In the genomic region with DNA sequence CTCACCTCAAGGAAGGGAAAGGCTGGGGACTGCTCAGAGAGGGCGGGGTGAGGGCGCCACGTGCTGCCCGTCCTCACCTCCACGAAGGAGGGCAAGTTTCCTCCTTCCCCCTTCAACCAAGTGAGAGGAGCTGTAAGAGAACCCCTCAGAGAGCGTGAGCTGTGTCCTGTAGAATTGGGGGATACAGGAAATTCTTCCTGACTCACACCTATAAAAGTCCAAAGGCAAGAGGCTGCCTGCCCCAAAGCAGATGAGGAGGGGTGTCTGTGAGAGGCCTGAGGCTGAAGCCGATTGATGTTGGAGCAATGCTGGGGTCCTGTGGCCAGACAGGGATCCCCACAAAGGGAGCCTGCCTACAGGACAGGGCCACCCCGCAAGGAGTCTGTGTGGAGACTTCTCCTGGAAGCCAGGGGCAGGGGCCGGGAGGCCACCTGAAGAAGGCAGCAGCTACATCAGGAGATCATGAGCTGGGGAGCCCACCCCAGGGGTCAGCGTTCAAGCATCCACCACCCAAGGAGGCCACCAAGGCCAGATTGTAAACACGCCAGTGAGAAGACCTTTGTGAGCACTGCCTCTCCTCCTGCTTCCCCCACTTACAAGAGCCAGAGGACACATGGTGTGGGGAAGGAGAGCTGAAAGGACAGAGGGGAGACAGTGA, we compare ENCODE assay signal across 2 cellular contexts.
TF ChIP-seq lines count a peak whose summit lies in the region.

No MANE protein-coding gene starts in this region.

TF ChIP-seq in A549, 52 proteins besides CTCF, POLR2A, EP300 and RAD21:
- no peak for TF ChIP-seq ESRRA (IDR thresholded peaks at IDR 0.05; ENCODE audit: borderline replicate concordance, low read length)
TF ChIP-seq in A549: peak in this region for 0.

TF ChIP-seq in HCT116, 20 proteins besides CTCF, POLR2A, EP300 and RAD21:
- no peak for TF ChIP-seq CBX3 (IDR thresholded peaks at IDR 0.05; ENCODE audit: low read depth)
- no peak for TF ChIP-seq JUND (IDR thresholded peaks at IDR 0.05)
- TF ChIP-seq TCF7L2 (IDR thresholded peaks at IDR 0.05; ENCODE audit: borderline replicate concordance, extremely low read depth, insufficient read depth, insufficient read length): no peak
- TF ChIP-seq ZFX (IDR thresholded peaks at IDR 0.05): no peak
- TF ChIP-seq EZH2 (IDR thresholded peaks at IDR 0.05): no peak
- no peak for TF ChIP-seq POLR2AphosphoS5 (IDR thresholded peaks at IDR 0.05; ENCODE audit: low read depth, low read length)
- TF ChIP-seq, protein P1, sequence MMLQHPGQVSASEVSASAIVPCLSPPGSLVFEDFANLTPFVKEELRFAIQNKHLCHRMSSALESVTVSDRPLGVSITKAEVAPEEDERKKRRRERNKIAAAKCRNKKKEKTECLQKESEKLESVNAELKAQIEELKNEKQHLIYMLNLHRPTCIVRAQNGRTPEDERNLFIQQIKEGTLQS (IDR thresholded peaks at IDR 0.05): no peak
- TF ChIP-seq SRF (IDR thresholded peaks at IDR 0.05; ENCODE audit: low read depth): no peak
- TF ChIP-seq, protein P2, sequence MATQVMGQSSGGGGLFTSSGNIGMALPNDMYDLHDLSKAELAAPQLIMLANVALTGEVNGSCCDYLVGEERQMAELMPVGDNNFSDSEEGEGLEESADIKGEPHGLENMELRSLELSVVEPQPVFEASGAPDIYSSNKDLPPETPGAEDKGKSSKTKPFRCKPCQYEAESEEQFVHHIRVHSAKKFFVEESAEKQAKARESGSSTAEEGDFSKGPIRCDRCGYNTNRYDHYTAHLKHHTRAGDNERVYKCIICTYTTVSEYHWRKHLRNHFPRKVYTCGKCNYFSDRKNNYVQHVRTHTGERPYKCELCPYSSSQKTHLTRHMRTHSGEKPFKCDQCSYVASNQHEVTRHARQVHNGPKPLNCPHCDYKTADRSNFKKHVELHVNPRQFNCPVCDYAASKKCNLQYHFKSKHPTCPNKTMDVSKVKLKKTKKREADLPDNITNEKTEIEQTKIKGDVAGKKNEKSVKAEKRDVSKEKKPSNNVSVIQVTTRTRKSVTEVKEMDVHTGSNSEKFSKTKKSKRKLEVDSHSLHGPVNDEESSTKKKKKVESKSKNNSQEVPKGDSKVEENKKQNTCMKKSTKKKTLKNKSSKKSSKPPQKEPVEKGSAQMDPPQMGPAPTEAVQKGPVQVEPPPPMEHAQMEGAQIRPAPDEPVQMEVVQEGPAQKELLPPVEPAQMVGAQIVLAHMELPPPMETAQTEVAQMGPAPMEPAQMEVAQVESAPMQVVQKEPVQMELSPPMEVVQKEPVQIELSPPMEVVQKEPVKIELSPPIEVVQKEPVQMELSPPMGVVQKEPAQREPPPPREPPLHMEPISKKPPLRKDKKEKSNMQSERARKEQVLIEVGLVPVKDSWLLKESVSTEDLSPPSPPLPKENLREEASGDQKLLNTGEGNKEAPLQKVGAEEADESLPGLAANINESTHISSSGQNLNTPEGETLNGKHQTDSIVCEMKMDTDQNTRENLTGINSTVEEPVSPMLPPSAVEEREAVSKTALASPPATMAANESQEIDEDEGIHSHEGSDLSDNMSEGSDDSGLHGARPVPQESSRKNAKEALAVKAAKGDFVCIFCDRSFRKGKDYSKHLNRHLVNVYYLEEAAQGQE (IDR thresholded peaks at IDR 0.05; ENCODE audit: low read depth): no peak
- TF ChIP-seq SP1 (IDR thresholded peaks at IDR 0.05; ENCODE audit: low read depth): no peak
- TF ChIP-seq, protein P3, sequence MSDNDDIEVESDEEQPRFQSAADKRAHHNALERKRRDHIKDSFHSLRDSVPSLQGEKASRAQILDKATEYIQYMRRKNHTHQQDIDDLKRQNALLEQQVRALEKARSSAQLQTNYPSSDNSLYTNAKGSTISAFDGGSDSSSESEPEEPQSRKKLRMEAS (IDR thresholded peaks at IDR 0.05): no peak
- TF ChIP-seq, protein P4, sequence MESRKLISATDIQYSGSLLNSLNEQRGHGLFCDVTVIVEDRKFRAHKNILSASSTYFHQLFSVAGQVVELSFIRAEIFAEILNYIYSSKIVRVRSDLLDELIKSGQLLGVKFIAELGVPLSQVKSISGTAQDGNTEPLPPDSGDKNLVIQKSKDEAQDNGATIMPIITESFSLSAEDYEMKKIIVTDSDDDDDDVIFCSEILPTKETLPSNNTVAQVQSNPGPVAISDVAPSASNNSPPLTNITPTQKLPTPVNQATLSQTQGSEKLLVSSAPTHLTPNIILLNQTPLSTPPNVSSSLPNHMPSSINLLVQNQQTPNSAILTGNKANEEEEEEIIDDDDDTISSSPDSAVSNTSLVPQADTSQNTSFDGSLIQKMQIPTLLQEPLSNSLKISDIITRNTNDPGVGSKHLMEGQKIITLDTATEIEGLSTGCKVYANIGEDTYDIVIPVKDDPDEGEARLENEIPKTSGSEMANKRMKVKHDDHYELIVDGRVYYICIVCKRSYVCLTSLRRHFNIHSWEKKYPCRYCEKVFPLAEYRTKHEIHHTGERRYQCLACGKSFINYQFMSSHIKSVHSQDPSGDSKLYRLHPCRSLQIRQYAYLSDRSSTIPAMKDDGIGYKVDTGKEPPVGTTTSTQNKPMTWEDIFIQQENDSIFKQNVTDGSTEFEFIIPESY (IDR thresholded peaks at IDR 0.05; ENCODE audit: extremely low read depth, insufficient replicate concordance, low read length): no peak
- TF ChIP-seq SIN3A (IDR thresholded peaks at IDR 0.05; ENCODE audit: low read depth): no peak
TF ChIP-seq in HCT116: peak in this region for 0.
